ENCODE assay signal across 20 cellular contexts in genomic region chr22:45094081-45094720, GRCh38.
DNase-seq lines count a peak whose midpoint lies in the region; FAIRE-seq and TF ChIP-seq lines count a peak whose summit lies in the region.
"Had no signal": no experiment of that assay in that cellular context is flagged by ENCODE, and none has a peak within 500 bp of the region (broad histone marks: within the 10 kb centered on the region; RNA-seq: fewer than 3 reads in every experiment).

No MANE protein-coding gene starts in this region.

- H3K4me3 Mint-ChIP-seq in H9 (no peak overlapping the region; a peak in 1 of 5 replicates), neural progenitor cell (no peak overlapping the region)
- H3K4me3 Mint-ChIP-seq: GM23338 had no signal

- H3K27ac ChIP-seq in H9 (ENCODE audit: insufficient read length, low read depth, low read length) (no peak overlapping the region), H1 (ENCODE audit: low read depth, low read length) (no peak overlapping the region), neural progenitor cell (no peak overlapping the region), vagina (peak overlapping the region; percentile 36)

- no peak for FAIRE-seq in H1 (lab: Jason Lieb, UNC)
- FAIRE-seq: GM12891, GM18507, H54 had no signal

- peak; percentile 24 to 47; a peak in 3 of 4 replicates for TF ChIP-seq RAD21 in H1 (IDR thresholded peaks at IDR 0.05 in 1 of 2, conservative IDR thresholded peaks at IDR 0.05 in 1 of 2; ENCODE audit: low read depth in 2 of 2, low read length in 2 of 2)

- intact Hi-C loops in vagina (cut with DNase I) = loop anchor here (10.0 kb wide), 1 partner anchor 269 kb away; no protein-coding TSS in a partner anchor

- H3K9me3 ChIP-seq in H9 (ENCODE audit: control insufficient read depth, low read depth, low read length) = no peaks in the 10 kb centered on the region
- no peaks in the 10 kb centered on the region for H3K9me3 ChIP-seq in H1 (ENCODE audit: insufficient read depth in 2 of 2, low read depth in 1 of 2, low read length in 1 of 2)
- no peaks in the 10 kb centered on the region for H3K9me3 ChIP-seq in neural progenitor cell (ENCODE audit: low read depth)
- H3K9me3 ChIP-seq in vagina = no peaks in the 10 kb centered on the region

- H3K27me3 ChIP-seq in H9 (ENCODE audit: insufficient read depth, low read length) (no peaks in the 10 kb centered on the region), H1 (replicated peaks in 1 of 4; ENCODE audit: control insufficient read depth in 3 of 4, extremely low read depth in 1 of 4, insufficient read depth in 3 of 4, low read length in 3 of 4) (no peaks in the 10 kb centered on the region), neural progenitor cell (no peaks in the 10 kb centered on the region), vagina (no peaks in the 10 kb centered on the region)

- H4K8ac ChIP-seq in H9 (replicated peaks; ENCODE audit: insufficient read length, low read depth, low read length) (no peak overlapping the region), H1 (ENCODE audit: extremely low read depth, insufficient read depth, low read length) (no peak overlapping the region)

- peaks cover 11% of the 10 kb centered on the region for H3F3A ChIP-seq in neural progenitor cell (ENCODE audit: low read depth)

- TF ChIP-seq EP300 in H1 (IDR thresholded peaks at IDR 0.05; ENCODE audit: borderline replicate concordance in 1 of 2, low read depth in 2 of 2, low read length in 2 of 2) = no peak

- H3K18ac ChIP-seq in H9 (ENCODE audit: insufficient read length, low read depth, low read length) = peak overlapping the region; percentile 14
- H3K18ac ChIP-seq in H1 (ENCODE audit: extremely low read depth, low read length) = peak overlapping the region; percentile 19; the same call in 1 of the 2 replicates

- H2AFZ ChIP-seq in H9 (ENCODE audit: low read length) = no peak overlapping the region
- no peak overlapping the region for H2AFZ ChIP-seq in H1 (ENCODE audit: low read length)
- H2AFZ ChIP-seq in neural progenitor cell (replicated peaks) = no peak overlapping the region
- H2AFZ ChIP-seq: GM23338 had no signal

- H3K27ac Mint-ChIP-seq in H9 = no peak overlapping the region; a peak in 1 of 7 replicates
- H3K27ac Mint-ChIP-seq in neural progenitor cell = peak overlapping the region; percentile 8
- H3K27ac Mint-ChIP-seq: GM23338 had no signal

- no peaks in the 10 kb centered on the region for H3K23me2 ChIP-seq in H9 (ENCODE audit: insufficient read length, low read depth, low read length, poor library complexity, severe bottlenecking)
- no peaks in the 10 kb centered on the region for H3K23me2 ChIP-seq in H1 (ENCODE audit: low read depth, low read length)

- DNase-seq in H9 (no peak), H1 (ENCODE audit: low read depth in 1 of 2, low spot score in 2 of 2) (no peak), neural progenitor cell (ENCODE audit: low spot score) (no peak), vagina (ENCODE audit: extremely low spot score in 2 of 2) (no peak), NCI-H2227 treated with DMSO at 0.1 percent for 48 hours (lab: John Stamatoyannopoulos, UW) (no peak), NCI-H1092 (lab: John Stamatoyannopoulos, UW) (no peak), NCI-H1048 (lab: John Stamatoyannopoulos, UW) (no peak)
- DNase-seq: 8988T; C1 segment of cervical spinal cord; Calu3; CD4-positive, alpha-beta memory T cell; COR-L47; DMS53; DMS79 treated with DMSO at 0.1 percent for 48 hours; GF-D8; HCEC 1CT had no signal

- H3K4me1 ChIP-seq in H9 (ENCODE audit: insufficient read depth, low read length) (no peaks in the 10 kb centered on the region), H1 (replicated peaks in 1 of 4; ENCODE audit: control insufficient read depth in 3 of 4, insufficient read depth in 4 of 4, low read length in 3 of 4) (peaks cover 0 to 10% (median 2%) of the 10 kb centered on the region in 4 experiments; a peak in 4 of 7 replicates), neural progenitor cell (no peaks in the 10 kb centered on the region), vagina (peaks cover 6% of the 10 kb centered on the region)

- no peak overlapping the region for H2BK120ac ChIP-seq in H9 (ENCODE audit: low read depth, low read length, poor library complexity, severe bottlenecking)
- H2BK120ac ChIP-seq in H1 (replicated peaks; ENCODE audit: low read depth, low read length) = no peak overlapping the region

- no peak overlapping the region for H3K4ac ChIP-seq in H9 (ENCODE audit: low read depth, low read length)
- H3K4ac ChIP-seq in H1 (replicated peaks; ENCODE audit: insufficient read length, low read depth, low read length) = no peak overlapping the region

- no peak for TF ChIP-seq CTCF in H9 (conservative IDR thresholded peaks at IDR 0.05)
- TF ChIP-seq CTCF in H1 (IDR thresholded peaks at IDR 0.05; ENCODE audit: control extremely low read depth in 1 of 3, insufficient read depth in 1 of 3, low read depth in 1 of 3, low read length in 3 of 3) = peak; percentile 35 to 47 (median 40)
- no peak for TF ChIP-seq CTCF in neural progenitor cell (IDR thresholded peaks at IDR 0.05)
- no peak for TF ChIP-seq CTCF in vagina (IDR thresholded peaks at IDR 0.05)

- H3K36me3 ChIP-seq in H1 (ENCODE audit: control insufficient read depth in 2 of 4, insufficient read depth in 4 of 4, low read length in 3 of 4) (no peaks in the 10 kb centered on the region), neural progenitor cell (no peaks in the 10 kb centered on the region), vagina (no peaks in the 10 kb centered on the region)

- H4K5ac ChIP-seq in H9 (ENCODE audit: insufficient read length, low read depth, low read length) (no peak overlapping the region), H1 (ENCODE audit: insufficient read length, low read depth, low read length) (no peak overlapping the region)

- H2BK20ac ChIP-seq in H9 (ENCODE audit: low read depth, low read length, poor library complexity, severe bottlenecking) (no peak overlapping the region), H1 (ENCODE audit: low read length) (no peak overlapping the region)

- H3K14ac ChIP-seq in H9 (ENCODE audit: insufficient read depth, low read length) = no peak overlapping the region
- no peak overlapping the region for H3K14ac ChIP-seq in H1 (ENCODE audit: insufficient read length)

- H2AK5ac ChIP-seq in H9 (ENCODE audit: insufficient read length, low read length) = no peak overlapping the region
- H2AK5ac ChIP-seq in H1 (ENCODE audit: low read depth, low read length) = no peak overlapping the region

- H3K4me2 ChIP-seq in H9 (ENCODE audit: insufficient read depth, insufficient read length, low read length) = no peak overlapping the region
- no peak overlapping the region for H3K4me2 ChIP-seq in H1 (ENCODE audit: insufficient read depth in 1 of 2, low read depth in 2 of 2, low read length in 2 of 2)
- H3K4me2 ChIP-seq in neural progenitor cell = no peak overlapping the region
- H3K4me2 ChIP-seq: GM23338 had no signal

- H2BK15ac ChIP-seq in H9 (ENCODE audit: low read depth, low read length) (no peak overlapping the region), H1 (ENCODE audit: low read length) (peak overlapping the region; percentile 81; the same call in 1 of the 2 replicates)

- H3K4me3 ChIP-seq in H1 (ENCODE audit: extremely low read depth in 1 of 4, insufficient read depth in 2 of 4, low read depth in 3 of 4, low read length in 4 of 4) (no peak overlapping the region), neural progenitor cell (no peak overlapping the region), vagina (peak overlapping the region in 1 of 2 donors; percentile 0)
- H3K4me3 ChIP-seq: GM23338 had no signal

- H3K56ac ChIP-seq in H9 (ENCODE audit: insufficient read length, low read depth, low read length) (no peak overlapping the region), H1 (replicated peaks; ENCODE audit: insufficient read length, low read depth, low read length) (no peak overlapping the region)

- POLR2A ChIA-PET in H1 (lab: Charles Lee; ENCODE audit: partially characterized antibody) = interaction anchor here (0.6 to 2.2 kb wide), 6 partner anchors 58 to 120 kb away, joined by 3 to 13 read pairs (median 3); no protein-coding TSS in a partner anchor

- H3K79me1 ChIP-seq in H9 (ENCODE audit: insufficient read depth, low read depth, low read length, poor library complexity, severe bottlenecking) = no peaks in the 10 kb centered on the region
- no peaks in the 10 kb centered on the region for H3K79me1 ChIP-seq in H1 (ENCODE audit: low read depth, low read length)

- H3K9me3 Mint-ChIP-seq in H9 (peaks cover 0 to 5% of the 10 kb centered on the region in 2 experiments; a peak in 1 of 5 replicates), neural progenitor cell (peaks cover 3% of the 10 kb centered on the region)
- H3K9me3 Mint-ChIP-seq: GM23338 had no signal

- no peaks in the 10 kb centered on the region for H3K79me2 ChIP-seq in H9 (ENCODE audit: insufficient read depth, low read length)
- no peaks in the 10 kb centered on the region for H3K79me2 ChIP-seq in H1 (ENCODE audit: control insufficient read depth in 1 of 2, insufficient read depth in 2 of 2, low read length in 2 of 2)
- no peaks in the 10 kb centered on the region for H3K79me2 ChIP-seq in neural progenitor cell (ENCODE audit: low read depth)

- H3K4me1 Mint-ChIP-seq in H9 (peaks cover 22 to 32% of the 10 kb centered on the region in 2 experiments), neural progenitor cell (peaks cover 5% of the 10 kb centered on the region)
- H3K4me1 Mint-ChIP-seq: CD4-positive, alpha-beta memory T cell had no signal

- no peak overlapping the region for H2BK12ac ChIP-seq in H9 (ENCODE audit: insufficient read length, low read depth, low read length)
- peak overlapping the region; percentile 87; the same call in 1 of the 2 replicates for H2BK12ac ChIP-seq in H1 (ENCODE audit: low read depth, low read length)

- H3K36me3 Mint-ChIP-seq in H9 (ENCODE audit: insufficient read depth in 1 of 3, low read depth in 3 of 3) (no peaks in the 10 kb centered on the region), neural progenitor cell (no peaks in the 10 kb centered on the region)
- H3K36me3 Mint-ChIP-seq: CD4-positive, alpha-beta memory T cell had no signal

- CTCF ChIA-PET in H1 (lab: Charles Lee; ENCODE audit: partially characterized antibody) = interaction anchor here (0.6 to 4.2 kb wide), 22 partner anchors 9 to 280 kb away, joined by 3 to 33 read pairs (median 4); no protein-coding TSS in a partner anchor

- H3K9ac ChIP-seq in H9 (ENCODE audit: extremely low read depth, insufficient read length, low read length) (no peak overlapping the region), H1 (replicated peaks in 1 of 4; ENCODE audit: extremely low read depth in 1 of 4, low read depth in 3 of 4, low read length in 3 of 4) (no peak overlapping the region), neural progenitor cell (no peak overlapping the region)

- no peak for TF ChIP-seq POLR2A in H1 (IDR thresholded peaks at IDR 0.05; ENCODE audit: control extremely low read depth in 1 of 2, low read depth in 2 of 2, low read length in 2 of 2)
- TF ChIP-seq POLR2A in vagina (IDR thresholded peaks at IDR 0.05) = no peak

- no peak overlapping the region for H3T11ph ChIP-seq in H9 (ENCODE audit: low read length)

- no CpG with 5 or more reads among the region's 18 CpGs for WGBS in H9 (ENCODE audit: extremely low coverage, insufficient read length, low lambda C conversion rate)
- 86% methylated on average over 18 of the region's 18 CpGs; no CpG with 5 or more reads in 1 of the 2 experiments for WGBS in H1 (ENCODE audit: extremely low coverage in 1 of 2, insufficient coverage in 1 of 2, insufficient read length in 1 of 2, insufficient replicate concordance in 2 of 2, low coverage in 1 of 2, low lambda C conversion rate in 2 of 2, missing lambda C conversion rate in 1 of 2), 2 experiments

- H2BK5ac ChIP-seq in H9 (ENCODE audit: insufficient read length, low read length) (no peak overlapping the region), H1 (ENCODE audit: low read depth, low read length) (peak overlapping the region; percentile 44; the same call in 1 of the 2 replicates)

- H3K27me3 Mint-ChIP-seq in H9 (ENCODE audit: low read depth) (peaks cover 29% of the 10 kb centered on the region), neural progenitor cell (ENCODE audit: insufficient read depth, low read depth) (peaks cover 6% of the 10 kb centered on the region)

- H4K91ac ChIP-seq in H9 (ENCODE audit: insufficient read length, low read depth, low read length) (no peak overlapping the region), H1 (replicated peaks; ENCODE audit: insufficient read length, low read length) (peak overlapping the region; percentile 44)

- no peak overlapping the region for H3K23ac ChIP-seq in H9 (ENCODE audit: insufficient read length, low read depth, low read length)
- no peak overlapping the region for H3K23ac ChIP-seq in H1 (ENCODE audit: insufficient read length)

- no peaks in the 10 kb centered on the region for H4K20me1 ChIP-seq in H9 (ENCODE audit: control insufficient read depth, insufficient read depth, insufficient read length)
- no peaks in the 10 kb centered on the region for H4K20me1 ChIP-seq in H1 (replicated peaks in 1 of 2; ENCODE audit: control insufficient read depth in 1 of 2, insufficient read depth in 2 of 2, low read length in 2 of 2)
- no peaks in the 10 kb centered on the region for H4K20me1 ChIP-seq in neural progenitor cell (ENCODE audit: low read depth)

Comparison
In these comparisons a context has a peak if more than half of its experiments do, and no peak if none do; other contexts are left out.
1. CTCF ChIP-seq: peak in H1 (3 of 3); none in H9 (single experiment), neural progenitor cell (single experiment) and vagina (0 of 3).